Comparison of ENCODE assay signal across 9 cellular contexts in genomic region chr3:37492977-37493471, GRCh38.
DNase-seq lines count a peak whose midpoint lies in the region; ATAC-seq lines count a peak whose summit lies in the region.
"Had no signal": no experiment of that assay in that cellular context is flagged by ENCODE, and none has a peak within 500 bp of the region (broad histone marks: within the 10 kb centered on the region; RNA-seq: fewer than 3 reads in every experiment).

No MANE protein-coding gene starts in this region.

- H3K4me3 ChIP-seq in skeletal muscle cell (ENCODE audit: low read depth, low read length) = no peak overlapping the region

- DNase-seq in NCI-H2227 (lab: John Stamatoyannopoulos, UW; ENCODE audit: unreplicated experiment) = peak; percentile 22
- DNase-seq in epidermal melanocyte (ENCODE audit: insufficient read length, low spot score) = peak; percentile 33
- DNase-seq in skeletal muscle cell (ENCODE audit: low read depth) = peak; percentile 7
- no peak for DNase-seq in activated CD4-positive, CD25-positive, alpha-beta regulatory T cell treated with anti-CD3 and anti-CD28 coated beads, Interleukin-2, amount 50 U/mL, for 72 hours
- no peak for DNase-seq in ecto neural progenitor cell (ENCODE audit: low spot score)
- DNase-seq: NCI-H2171 treated with DMSO at 0.1 percent for 48 hours had no signal

- peak; percentile 61 for ATAC-seq in GM21447 (IDR thresholded peaks at IDR 0.05; ENCODE audit: unreplicated experiment)
- no peak for ATAC-seq in GM19324 (IDR thresholded peaks at IDR 0.05; ENCODE audit: low FRiP score, unreplicated experiment)
- ATAC-seq in HG03439 (IDR thresholded peaks at IDR 0.05; ENCODE audit: unreplicated experiment) = no peak

Comparison
In these comparisons a context has a peak if more than half of its experiments do, and no peak if none do; other contexts are left out.
1. DNase-seq: peak in NCI-H2227 (single experiment), epidermal melanocyte (single experiment) and skeletal muscle cell (single experiment); none in activated CD4-positive, CD25-positive, alpha-beta regulatory T cell treated with anti-CD3 and anti-CD28 coated beads, Interleukin-2, amount 50 U/mL, for 72 hours (single experiment) and ecto neural progenitor cell (single experiment).